In the genomic region with DNA sequence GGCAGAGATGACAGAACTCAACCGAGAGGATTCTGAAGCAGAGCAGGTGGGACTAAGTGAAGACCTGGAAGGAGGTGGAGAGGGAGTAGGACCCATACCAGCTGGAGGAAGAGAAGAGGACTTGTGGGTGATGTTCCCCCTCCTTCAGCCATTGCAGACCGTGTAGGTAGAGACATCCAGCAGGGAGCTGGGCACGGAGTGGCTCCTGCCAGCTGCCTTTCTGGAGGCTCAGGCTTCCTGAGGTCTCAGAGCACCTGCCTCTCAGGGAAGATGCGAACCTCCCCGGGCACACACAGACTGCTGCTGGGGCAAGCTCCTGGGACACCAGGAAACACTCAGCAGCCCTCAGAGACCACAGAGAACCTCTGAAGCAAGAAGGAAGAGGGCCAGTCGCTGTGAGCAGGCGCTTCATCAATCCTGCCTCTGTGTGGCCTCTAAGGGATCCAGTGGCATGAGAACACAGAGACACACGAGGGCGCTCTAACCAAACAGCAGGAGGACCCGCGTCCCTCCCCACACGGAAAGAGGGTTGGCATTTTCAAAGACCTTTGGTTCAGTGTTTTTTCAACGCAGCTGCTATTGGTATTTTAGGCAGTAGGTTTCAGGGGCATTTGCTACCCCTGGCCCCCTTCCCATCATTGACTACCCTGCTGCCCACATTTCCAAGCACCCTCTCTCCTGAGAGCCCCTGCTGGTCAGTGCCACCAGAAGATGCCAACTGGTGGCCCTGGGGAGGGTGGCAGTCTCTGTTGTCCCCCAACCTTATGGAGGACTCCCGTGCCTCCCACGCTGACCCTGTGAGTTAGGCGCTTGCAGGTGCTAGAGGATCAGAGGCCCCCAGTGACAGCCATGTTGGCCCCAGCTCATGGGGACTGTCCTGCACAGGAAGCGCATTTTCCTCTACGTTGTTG, we compare ENCODE assay signal across 8 cellular contexts.
A peak's percentile ranks its signal among the peaks of the same experiment; 100 is the strongest.
DNase-seq lines count a peak whose midpoint lies in the region; ATAC-seq, FAIRE-seq and TF ChIP-seq lines count a peak whose summit lies in the region.

No MANE protein-coding gene starts in this region.

- H3K4me3 ChIP-seq in MM.1S (ENCODE audit: low read length) (no peak overlapping the region), thyroid gland (replicated peaks in 1 of 3) (no peak overlapping the region)

- no peak for FAIRE-seq in frontal cortex (lab: Jason Lieb, UNC)

- intact Hi-C loops in thyroid gland (cut with DNase I), result loop anchor here (10.0 kb wide), 1 partner anchor 221 kb away; no protein-coding TSS in a partner anchor

- peak; percentile 93 for TF ChIP-seq CTCF in MM.1S (IDR thresholded peaks at IDR 0.05; ENCODE audit: low read length)
- peak; percentile 97 for TF ChIP-seq CTCF in osteocyte (IDR thresholded peaks at IDR 0.05)
- peak; percentile 71 to 94 (median 90) for TF ChIP-seq CTCF in thyroid gland (IDR thresholded peaks at IDR 0.05)

- no peaks in the 10 kb centered on the region for H3K36me3 Mint-ChIP-seq in osteocyte (ENCODE audit: unreplicated experiment)

- 30 to 33% methylated on average over 16 to 17 of the region's 18 CpGs for WGBS in thyroid gland, 2 donors

- peak; percentile 70 for ATAC-seq in GM19438 (IDR thresholded peaks at IDR 0.05; ENCODE audit: low read depth, unreplicated experiment)

- no peak overlapping the region for H3K27ac Mint-ChIP-seq in osteocyte (ENCODE audit: unreplicated experiment)

- no peak overlapping the region for H3K9ac ChIP-seq in MM.1S (ENCODE audit: low read length)

- H3K9me3 ChIP-seq in MM.1S (replicated peaks; ENCODE audit: insufficient read depth, low read length) (no peaks in the 10 kb centered on the region), thyroid gland (no peaks in the 10 kb centered on the region)

- no peaks in the 10 kb centered on the region for H4K20me1 ChIP-seq in MM.1S (ENCODE audit: insufficient read depth, low read length)

- no peaks in the 10 kb centered on the region for H3F3A ChIP-seq in MM.1S (ENCODE audit: insufficient read depth, low read length)

- no peaks in the 10 kb centered on the region for H3K27me3 Mint-ChIP-seq in osteocyte (ENCODE audit: unreplicated experiment)

- H3K9me2 ChIP-seq in MM.1S (replicated peaks; ENCODE audit: insufficient read depth, low read length), result no peaks in the 10 kb centered on the region

- no peaks in the 10 kb centered on the region for H3K4me1 Mint-ChIP-seq in osteocyte (ENCODE audit: unreplicated experiment)

- no peak overlapping the region for H3K4me3 Mint-ChIP-seq in osteocyte (ENCODE audit: unreplicated experiment)

- peak; percentile 67 to 69 for DNase-seq in AML-193 (lab: John Stamatoyannopoulos, UW)
- DNase-seq in MM.1S, result peak; percentile 85
- peak; percentile 15 for DNase-seq in SIG-M5 (lab: John Stamatoyannopoulos, UW)
- peak; percentile 70 for DNase-seq in activated effector memory CD4-positive, alpha-beta T cell treated with Interleukin-2 at 50 U/mL for 16 hours
- peak; percentile 59 to 77 for DNase-seq in frontal cortex (ENCODE audit: low spot score in 2 of 2)
- DNase-seq in osteocyte (ENCODE audit: extremely low spot score, unreplicated experiment), result peak; percentile 90
- DNase-seq in thyroid gland, result peak; percentile 85 to 90

- H3K36me3 ChIP-seq in MM.1S (replicated peaks; ENCODE audit: insufficient read depth, low read length), result no peaks in the 10 kb centered on the region
- no peaks in the 10 kb centered on the region for H3K36me3 ChIP-seq in thyroid gland

- peak overlapping the region; percentile 26; the same call in 1 of the 2 replicates for H2AFZ ChIP-seq in MM.1S (ENCODE audit: low read length)

- H3K4me2 ChIP-seq in MM.1S (ENCODE audit: low read depth, low read length), result peak overlapping the region; percentile 19; the same call in 1 of the 2 replicates

- TF ChIP-seq POLR2A in thyroid gland (IDR thresholded peaks at IDR 0.05), result no peak

- no peaks in the 10 kb centered on the region for H3K79me2 ChIP-seq in MM.1S (ENCODE audit: low read length)

- H3K9me3 Mint-ChIP-seq in osteocyte (ENCODE audit: unreplicated experiment), result no peaks in the 10 kb centered on the region

- H3K27ac ChIP-seq in MM.1S (ENCODE audit: low read length) (no peak overlapping the region), thyroid gland (peak overlapping the region in 1 of 3 donors; percentile 3)

- H3K4me1 ChIP-seq in MM.1S (ENCODE audit: low read length), result peaks cover 14% of the 10 kb centered on the region
- peaks cover 22 to 29% of the 10 kb centered on the region in 2 donors for H3K4me1 ChIP-seq in thyroid gland

- H3K27me3 ChIP-seq in MM.1S (replicated peaks; ENCODE audit: insufficient read depth, low read length) (no peaks in the 10 kb centered on the region), thyroid gland (no peaks in the 10 kb centered on the region)

Comparison
In these comparisons a context has a peak if more than half of its experiments do, and no peak if none do; other contexts are left out.
1. DNase-seq: peak in every context shown above with its lines; median percentile 90 in osteocyte; 88 in thyroid gland; 85 in MM.1S; 70 in activated effector memory CD4-positive, alpha-beta T cell treated with Interleukin-2 at 50 U/mL for 16 hours; 68 in AML-193; 68 in frontal cortex; 15 in SIG-M5.